8 cellular contexts compared by ENCODE assay signal in genomic region chr19:41575998-41576397, GRCh38. TPM values are rescaled to one million over a fixed set of nuclear protein-coding genes. Genes with fewer than 3 reads are reported as not detected.
A peak's percentile ranks its signal among the peaks of the same experiment; 100 is the strongest.
DNase-seq lines count a peak whose midpoint lies in the region; ATAC-seq and TF ChIP-seq lines count a peak whose summit lies in the region.

CEACAM21 (plus strand) TSS chr19:41576166; CDS start chr19:41576275, 109 bp downstream.

- peak within 1 kb of the TSS; percentile 49 for H3K27ac Mint-ChIP-seq in memory B cell

- H3K27me3 ChIP-seq in PC-3 (ENCODE audit: low read length), result 0 out of 2 replicates have a peak, but pooled peaks cover 4% of the 10 kb centered on the region

- no peak within 1 kb of the TSS for H3K4me2 ChIP-seq in PC-3 (ENCODE audit: low read length)

- TF ChIP-seq CTCF in NB4 (IDR thresholded peaks at IDR 0.05; ENCODE audit: low read depth, low read length) (no peak), PC-3 (conservative IDR thresholded peaks at IDR 0.05; ENCODE audit: low read depth, low read length) (no peak)

- peak; percentile 100 for ATAC-seq in memory B cell (ENCODE audit: low read depth)
- no peak for ATAC-seq in PC-3
- no peak for ATAC-seq in GM21723 (IDR thresholded peaks at IDR 0.05; ENCODE audit: unreplicated experiment)

- POLR2A ChIA-PET in PC-3 (lab: Charles Lee; ENCODE audit: unreplicated experiment), result no interaction called here

- no peak within 1 kb of the TSS for H3K4me3 ChIP-seq in NB4 (ENCODE audit: low read depth, low read length)
- H3K4me3 ChIP-seq in PC-3 (ENCODE audit: low read length), result no peak within 1 kb of the TSS

- no peak within 1 kb of the TSS for H3K9ac ChIP-seq in PC-3 (ENCODE audit: low read length)

- peak; percentile 60 for TF ChIP-seq POLR2A in GM18951 (IDR thresholded peaks at IDR 0.05; ENCODE audit: extremely low read depth, insufficient read depth, insufficient read length)
- TF ChIP-seq POLR2A in NB4 (IDR thresholded peaks at IDR 0.05; ENCODE audit: extremely low read depth, insufficient read length), result no peak

- no peaks in the 10 kb centered on the region for H3K4me1 ChIP-seq in PC-3 (ENCODE audit: insufficient read depth, low read length)

- no peaks in the 10 kb centered on the region for H3K9me2 ChIP-seq in PC-3 (replicated peaks; ENCODE audit: low read length)

- no peaks in the 10 kb centered on the region for H3K9me3 ChIP-seq in PC-3 (ENCODE audit: low read length)

- H3K36me3 ChIP-seq in PC-3 (ENCODE audit: low read depth, low read length), result no peaks in the 10 kb centered on the region

- intact Hi-C loops in PC-3 (cut with micrococcal nuclease), result no loop called here

- BruUV-seq in PC-3 (replicated peaks; lab: Mats Ljungman, UMichigan), result no TSS peak

- no peaks in the 10 kb centered on the region for H3F3A ChIP-seq in PC-3 (ENCODE audit: low read length, unreplicated experiment)

- DNase-seq in NB4 (ENCODE audit: low read depth) (peak; percentile 71), activated T-helper 1 cell treated with Interleukin-2 at 50 U/mL for 16 hours (ENCODE audit: low read depth) (peak; percentile 27), memory B cell (ENCODE audit: low spot score in 2 of 2) (peak; percentile 43 to 64), NCI-H2029 treated with DMSO at 0.1 percent for 48 hours (lab: John Stamatoyannopoulos, UW) (no peak), PC-3 (no peak), COLO668 (lab: John Stamatoyannopoulos, UW; ENCODE audit: unreplicated experiment) (no peak)

- CTCF ChIA-PET in PC-3 (lab: Charles Lee), result no interaction called here

- no peak within 1 kb of the TSS for H3K27ac ChIP-seq in PC-3 (ENCODE audit: low read length)

- no peak within 1 kb of the TSS for H2AFZ ChIP-seq in PC-3 (ENCODE audit: low read length)

- peak within 1 kb of the TSS; percentile 83 for H3K4me3 Mint-ChIP-seq in memory B cell

- H4K20me1 ChIP-seq in PC-3 (ENCODE audit: low read length), result no peaks in the 10 kb centered on the region

- H3K4me1 Mint-ChIP-seq in memory B cell, result peaks cover 15% of the 10 kb centered on the region

- H3K9me3 Mint-ChIP-seq in memory B cell, result no peaks in the 10 kb centered on the region

- in situ Hi-C loops in GM18951 (cut with MboI; ENCODE audit: low sequenced_read_pairs, unreplicated experiment), result no loop called here

- H3K79me2 ChIP-seq in PC-3 (ENCODE audit: low read length), result no peaks in the 10 kb centered on the region

- peaks cover 19% of the 10 kb centered on the region for H3K36me3 Mint-ChIP-seq in memory B cell

- H3K27me3 Mint-ChIP-seq in memory B cell, result no peaks in the 10 kb centered on the region

RNA-seq across cellular contexts. Expression of gene CEACAM21, which starts in this region (rescaled TPM):
- not detected in 2 replicates for total RNA-seq in PC-3 (2014; rRNA removed)

Comparison
In these comparisons a context has a peak if more than half of its experiments do, and no peak if none do; other contexts are left out.
1. DNase-seq: peak in NB4 (single experiment), activated T-helper 1 cell treated with Interleukin-2 at 50 U/mL for 16 hours (single experiment) and memory B cell (2 of 2); none in NCI-H2029 treated with DMSO at 0.1 percent for 48 hours (single experiment), PC-3 (single experiment) and COLO668 (single experiment).